9 cellular contexts compared by ENCODE assay signal in genomic region chr5:154849791-154850201, GRCh38. TPM values are rescaled to one million over a fixed set of nuclear protein-coding genes. Genes with fewer than 3 reads are reported as not detected.
DNase-seq lines count a peak whose midpoint lies in the region; ATAC-seq and TF ChIP-seq lines count a peak whose summit lies in the region.
"Had no signal": no experiment of that assay in that cellular context is flagged by ENCODE, and none has a peak within 500 bp of the region (broad histone marks: within the 10 kb centered on the region; RNA-seq: fewer than 3 reads in every experiment).

No MANE protein-coding gene starts in this region.

- no peaks in the 10 kb centered on the region for H3K79me2 ChIP-seq in fibroblast of lung (ENCODE audit: control insufficient read depth, insufficient read depth, low read length)

- H3K9me3 ChIP-seq in SJCRH30 (replicated peaks) (no peaks in the 10 kb centered on the region), fibroblast of lung (ENCODE audit: control insufficient read depth, insufficient read depth, low read depth, low read length) (no peaks in the 10 kb centered on the region), neuron (ENCODE audit: low read length) (no peaks in the 10 kb centered on the region)

- no peaks in the 10 kb centered on the region for H3K36me3 Mint-ChIP-seq in stimulated activated effector memory CD8-positive, alpha-beta T cell treated with anti-CD3 and anti-CD28 coated beads, Interleukin-12 subunit alpha, Interleukin-12 subunit beta, amount 100 ng/mL, for 72 hours

- H3K27ac Mint-ChIP-seq in stimulated activated effector memory CD8-positive, alpha-beta T cell treated with anti-CD3 and anti-CD28 coated beads, Interleukin-12 subunit alpha, Interleukin-12 subunit beta, amount 100 ng/mL, for 72 hours, result no peak overlapping the region

- peak; percentile 49 for DNase-seq in AG09309 (ENCODE audit: low read depth)
- DNase-seq in SJCRH30, result no peak
- DNase-seq in fibroblast of lung (ENCODE audit: low read depth in 2 of 2), result peak; percentile 33 to 36
- no peak for DNase-seq in stimulated activated effector memory CD8-positive, alpha-beta T cell treated with anti-CD3 and anti-CD28 coated beads, Interleukin-12 subunit alpha, Interleukin-12 subunit beta, amount 100 ng/mL, for 72 hours (ENCODE audit: low spot score in 2 of 2)
- DNase-seq in UCSD-AML1 (lab: John Stamatoyannopoulos, UW; ENCODE audit: unreplicated experiment), result no peak
- DNase-seq: NCI-H2029 had no signal

- H3K4me3 Mint-ChIP-seq in stimulated activated effector memory CD8-positive, alpha-beta T cell treated with anti-CD3 and anti-CD28 coated beads, Interleukin-12 subunit alpha, Interleukin-12 subunit beta, amount 100 ng/mL, for 72 hours, result no peak overlapping the region

- peak overlapping the region; percentile 77 for H3K4me3 ChIP-seq in AG09309 (ENCODE audit: control insufficient read depth, low read depth, low read length)
- peak overlapping the region; percentile 48 for H3K4me3 ChIP-seq in SJCRH30
- peak overlapping the region; percentile 41 to 89 (median 68) for H3K4me3 ChIP-seq in fibroblast of lung (replicated peaks in 1 of 4; ENCODE audit: control extremely low read depth in 1 of 4, insufficient read depth in 1 of 4, low read depth in 3 of 4, low read length in 4 of 4)
- H3K4me3 ChIP-seq in neuron (ENCODE audit: low read length), result peak overlapping the region; percentile 45

- H2AFZ ChIP-seq in fibroblast of lung (ENCODE audit: low read length) (peak overlapping the region; percentile 59), neuron (ENCODE audit: low read depth, low read length) (no peak overlapping the region)

- H3K27ac ChIP-seq in SJCRH30 (no peak overlapping the region), fibroblast of lung (ENCODE audit: insufficient read depth, low read length) (no peak overlapping the region)

- no peak for ATAC-seq in stimulated activated effector memory CD8-positive, alpha-beta T cell treated with anti-CD3 and anti-CD28 coated beads, Interleukin-12 subunit alpha, Interleukin-12 subunit beta, amount 100 ng/mL, for 72 hours
- ATAC-seq in HG02870 (IDR thresholded peaks at IDR 0.05; ENCODE audit: unreplicated experiment), result no peak
- ATAC-seq in HG02981 (IDR thresholded peaks at IDR 0.05; ENCODE audit: unreplicated experiment), result no peak

- no peaks in the 10 kb centered on the region for H4K20me1 ChIP-seq in fibroblast of lung (ENCODE audit: control insufficient read depth, extremely low read depth, insufficient read depth, low read length)

- H3K4me2 ChIP-seq in fibroblast of lung (ENCODE audit: extremely low read depth, insufficient read depth, low read length), result peak overlapping the region; percentile 82

- no peak overlapping the region for H3K9ac ChIP-seq in fibroblast of lung (ENCODE audit: insufficient read depth, low read length)

- H3K27me3 ChIP-seq in SJCRH30 (no peaks in the 10 kb centered on the region), fibroblast of lung (ENCODE audit: control insufficient read depth, insufficient read depth, low read length) (no peaks in the 10 kb centered on the region), neuron (ENCODE audit: insufficient read depth, low read length) (no peaks in the 10 kb centered on the region)

- H3K36me3 ChIP-seq in SJCRH30 (no peaks in the 10 kb centered on the region), fibroblast of lung (ENCODE audit: control insufficient read depth, insufficient read depth, low read length) (no peaks in the 10 kb centered on the region), neuron (ENCODE audit: insufficient read depth, low read length) (no peaks in the 10 kb centered on the region)

- no peaks in the 10 kb centered on the region for H3K9me3 Mint-ChIP-seq in stimulated activated effector memory CD8-positive, alpha-beta T cell treated with anti-CD3 and anti-CD28 coated beads, Interleukin-12 subunit alpha, Interleukin-12 subunit beta, amount 100 ng/mL, for 72 hours

- no peaks in the 10 kb centered on the region for H3K4me1 Mint-ChIP-seq in stimulated activated effector memory CD8-positive, alpha-beta T cell treated with anti-CD3 and anti-CD28 coated beads, Interleukin-12 subunit alpha, Interleukin-12 subunit beta, amount 100 ng/mL, for 72 hours

- H3K4me1 ChIP-seq in SJCRH30 (0 out of 2 replicates have a peak, but pooled peaks cover 4% of the 10 kb centered on the region), fibroblast of lung (ENCODE audit: control insufficient read depth, extremely low read depth, insufficient read depth, low read length) (peaks cover 4% of the 10 kb centered on the region), neuron (ENCODE audit: insufficient read depth, low read length) (peaks cover 14% of the 10 kb centered on the region)

- no peak for TF ChIP-seq CTCF in AG09309 (IDR thresholded peaks at IDR 0.05; ENCODE audit: control insufficient read depth, insufficient read depth, low read depth, low read length, missing control alignments)
- TF ChIP-seq CTCF in fibroblast of lung (conservative IDR thresholded peaks at IDR 0.05 in 1 of 2, IDR thresholded peaks at IDR 0.05 in 1 of 2; ENCODE audit: low read depth in 1 of 2, low read length in 2 of 2), result peak in 1 of 2 donors; percentile 18

RNA-seq across cellular contexts. Expression of gene FAXDC2, which starts 0.6 kb away (rescaled TPM):
- total RNA-seq in SJCRH30 (2014; rRNA removed; shearing (Covaris generic)), result 2.6 and 4.2 TPM in 2 replicates
- 11.3 and 20.6 TPM in 2 replicates for total RNA-seq in fibroblast of lung
- polyA plus RNA-seq in fibroblast of lung, result 5.9 and 11.9 TPM in 2 replicates
- polyA plus RNA-seq in fibroblast of lung (2012), result 5.3 and 9.5 TPM in 2 replicates
- polyA minus RNA-seq in fibroblast of lung (ENCODE audit: low replicate concordance), result 8.9 and 23.4 TPM in 2 replicates

RNA-seq across cellular contexts. Expression of gene CNOT8, which starts 8.6 kb away (rescaled TPM):
- total RNA-seq in SJCRH30 (2014; rRNA removed; shearing (Covaris generic)), result 64.4 and 65.5 TPM in 2 replicates
- 50.1 and 50.7 TPM in 2 replicates for total RNA-seq in fibroblast of lung
- polyA plus RNA-seq in fibroblast of lung, result 46.7 and 66.7 TPM in 2 replicates
- 25.0 and 32.6 TPM in 2 replicates for polyA plus RNA-seq in fibroblast of lung (2012)
- 15.3 and 16.7 TPM in 2 replicates for polyA minus RNA-seq in fibroblast of lung (ENCODE audit: low replicate concordance)

Comparison
In these comparisons a context has a peak if more than half of its experiments do, and no peak if none do; other contexts are left out.
1. DNase-seq: peak in AG09309 (single experiment) and fibroblast of lung (2 of 2); none in SJCRH30 (0 of 2), stimulated activated effector memory CD8-positive, alpha-beta T cell treated with anti-CD3 and anti-CD28 coated beads, Interleukin-12 subunit alpha, Interleukin-12 subunit beta, amount 100 ng/mL, for 72 hours (0 of 2) and UCSD-AML1 (single experiment).
2. Peak in every context shown above with its lines, with median percentiles within 50 percentile points of each other: H3K4me3 ChIP-seq.